Comparison of ENCODE assay signal across 12 cellular contexts in genomic region chr9:18824095-18824666, GRCh38.
A peak's percentile ranks its signal among the peaks of the same experiment; 100 is the strongest.
DNase-seq lines count a peak whose midpoint lies in the region; ATAC-seq and TF ChIP-seq lines count a peak whose summit lies in the region.
"Had no signal": no experiment of that assay in that cellular context is flagged by ENCODE, and none has a peak within 500 bp of the region (broad histone marks: within the 10 kb centered on the region; RNA-seq: fewer than 3 reads in every experiment).

No MANE protein-coding gene starts in this region.

- POLR2A ChIA-PET in activated CD4-positive, alpha-beta memory T cell treated with anti-CD3 and anti-CD28 coated beads for 36 hours (lab: Charles Lee), result no interaction called here

- H3K27me3 ChIP-seq in esophagus squamous epithelium (no peaks in the 10 kb centered on the region), thyroid gland (no peaks in the 10 kb centered on the region)

- intact Hi-C loops in esophagus squamous epithelium (cut with DNase I) (no loop called here), thyroid gland (cut with DNase I) (no loop called here)
- intact Hi-C loops in activated CD4-positive, alpha-beta memory T cell treated with anti-CD3 and anti-CD28 coated beads for 36 hours (cut with micrococcal nuclease), result no loop called here

- H3K4me1 Mint-ChIP-seq in activated CD4-positive, alpha-beta memory T cell treated with anti-CD3 and anti-CD28 coated beads for 36 hours (ENCODE audit: low read depth), result peaks cover 10% of the 10 kb centered on the region
- no peaks in the 10 kb centered on the region for H3K4me1 Mint-ChIP-seq in stimulated activated effector memory CD8-positive, alpha-beta T cell treated with anti-CD3 and anti-CD28 coated beads, Interleukin-12 subunit alpha, Interleukin-12 subunit beta, amount 100 ng/mL, for 72 hours

- peaks cover 0 to 18% (median 3%) of the 10 kb centered on the region in 3 donors for H3K4me1 ChIP-seq in esophagus squamous epithelium
- H3K4me1 ChIP-seq in thyroid gland, result peaks cover 0 to 12% of the 10 kb centered on the region in 2 donors

- no peak overlapping the region for H3K4me3 Mint-ChIP-seq in activated CD4-positive, alpha-beta memory T cell treated with anti-CD3 and anti-CD28 coated beads for 36 hours
- H3K4me3 Mint-ChIP-seq in stimulated activated effector memory CD8-positive, alpha-beta T cell treated with anti-CD3 and anti-CD28 coated beads, Interleukin-12 subunit alpha, Interleukin-12 subunit beta, amount 100 ng/mL, for 72 hours, result no peak overlapping the region
- H3K4me3 Mint-ChIP-seq: CD4-positive, CD25-positive, alpha-beta regulatory T cell had no signal

- H3K36me3 ChIP-seq in esophagus squamous epithelium, result no peaks in the 10 kb centered on the region
- H3K36me3 ChIP-seq in thyroid gland, result no peaks in the 10 kb centered on the region

- CTCF ChIA-PET in activated CD4-positive, alpha-beta memory T cell treated with anti-CD3 and anti-CD28 coated beads for 36 hours (lab: Charles Lee), result no interaction called here

- H3K9me3 ChIP-seq in esophagus squamous epithelium (no peaks in the 10 kb centered on the region), thyroid gland (no peaks in the 10 kb centered on the region)

- DNase-seq in SIG-M5 treated with dmso at 0.1 percent for 504 hours (lab: John Stamatoyannopoulos, UW; ENCODE audit: unreplicated experiment) (peak; percentile 4), SIG-M5 (lab: John Stamatoyannopoulos, UW) (no peak), NCI-H748 treated with DMSO at 0.1 percent for 48 hours (lab: John Stamatoyannopoulos, UW) (peak; percentile 42), esophagus squamous epithelium (lab: John Stamatoyannopoulos, UW) (no peak), thyroid gland (no peak)
- no peak for DNase-seq in activated CD4-positive, alpha-beta memory T cell treated with anti-CD3 and anti-CD28 coated beads for 36 hours
- DNase-seq in stimulated activated effector memory CD8-positive, alpha-beta T cell treated with anti-CD3 and anti-CD28 coated beads, Interleukin-12 subunit alpha, Interleukin-12 subunit beta, amount 100 ng/mL, for 72 hours (ENCODE audit: low spot score in 2 of 2), result no peak
- DNase-seq: activated CD4-positive, alpha-beta T cell treated with anti-CD3 and anti-CD28 coated beads, Interleukin-2, amount 50 U/mL, for 48 hours; CD4-positive, CD25-positive, alpha-beta regulatory T cell; stimulated activated naive CD8-positive, alpha-beta T cell treated with anti-CD3 and anti-CD28 coated beads, Interleukin-15, Interleukin-2, amounts not matched to agents 100 U/mL and 50 U/mL, for 24 hours had no signal

- 45 to 56% methylated on average over 4 of the region's 4 CpGs for WGBS in esophagus squamous epithelium, 2 donors
- WGBS in thyroid gland, 2 donors, result 77 to 84% methylated on average over 4 of the region's 4 CpGs

- TF ChIP-seq CTCF in esophagus squamous epithelium (IDR thresholded peaks at IDR 0.05) (peak in 4 of 6 experiments; percentile 10 to 44 (median 30)), thyroid gland (IDR thresholded peaks at IDR 0.05) (peak in 4 of 6 experiments; percentile 13 to 40 (median 32))

- H3K27ac ChIP-seq in esophagus squamous epithelium (no peak overlapping the region), thyroid gland (no peak overlapping the region)
- H3K27ac ChIP-seq: epithelial cell of prostate had no signal

- H3K9me3 Mint-ChIP-seq in activated CD4-positive, alpha-beta memory T cell treated with anti-CD3 and anti-CD28 coated beads for 36 hours, result no peaks in the 10 kb centered on the region
- no peaks in the 10 kb centered on the region for H3K9me3 Mint-ChIP-seq in stimulated activated effector memory CD8-positive, alpha-beta T cell treated with anti-CD3 and anti-CD28 coated beads, Interleukin-12 subunit alpha, Interleukin-12 subunit beta, amount 100 ng/mL, for 72 hours
- H3K9me3 Mint-ChIP-seq: CD4-positive, CD25-positive, alpha-beta regulatory T cell had no signal

- H3K36me3 Mint-ChIP-seq in activated CD4-positive, alpha-beta memory T cell treated with anti-CD3 and anti-CD28 coated beads for 36 hours, result no peaks in the 10 kb centered on the region
- H3K36me3 Mint-ChIP-seq in stimulated activated effector memory CD8-positive, alpha-beta T cell treated with anti-CD3 and anti-CD28 coated beads, Interleukin-12 subunit alpha, Interleukin-12 subunit beta, amount 100 ng/mL, for 72 hours, result no peaks in the 10 kb centered on the region
- H3K36me3 Mint-ChIP-seq: CD4-positive, CD25-positive, alpha-beta regulatory T cell had no signal

- no peaks in the 10 kb centered on the region for H3K27me3 Mint-ChIP-seq in activated CD4-positive, alpha-beta memory T cell treated with anti-CD3 and anti-CD28 coated beads for 36 hours
- H3K27me3 Mint-ChIP-seq: CD4-positive, CD25-positive, alpha-beta regulatory T cell had no signal

- no peak for TF ChIP-seq POLR2A in esophagus squamous epithelium (IDR thresholded peaks at IDR 0.05)
- no peak for TF ChIP-seq POLR2A in thyroid gland (IDR thresholded peaks at IDR 0.05)

- H3K27ac Mint-ChIP-seq in activated CD4-positive, alpha-beta memory T cell treated with anti-CD3 and anti-CD28 coated beads for 36 hours, result no peak overlapping the region
- no peak overlapping the region for H3K27ac Mint-ChIP-seq in stimulated activated effector memory CD8-positive, alpha-beta T cell treated with anti-CD3 and anti-CD28 coated beads, Interleukin-12 subunit alpha, Interleukin-12 subunit beta, amount 100 ng/mL, for 72 hours
- H3K27ac Mint-ChIP-seq: CD4-positive, CD25-positive, alpha-beta regulatory T cell had no signal

- ATAC-seq in HG02759 (IDR thresholded peaks at IDR 0.05; ENCODE audit: unreplicated experiment), result no peak
- ATAC-seq in stimulated activated effector memory CD8-positive, alpha-beta T cell treated with anti-CD3 and anti-CD28 coated beads, Interleukin-12 subunit alpha, Interleukin-12 subunit beta, amount 100 ng/mL, for 72 hours, result no peak
- ATAC-seq: stimulated activated naive CD8-positive, alpha-beta T cell treated with anti-CD3 and anti-CD28 coated beads, Interleukin-15, Interleukin-2, amounts not matched to agents 100 U/mL and 50 U/mL, for 24 hours had no signal

- H3K4me3 ChIP-seq in esophagus squamous epithelium (no peak overlapping the region), thyroid gland (replicated peaks in 1 of 3) (no peak overlapping the region)

Comparison
In these comparisons a context has a peak if more than half of its experiments do, and no peak if none do; other contexts are left out.
1. DNase-seq: peak in SIG-M5 treated with dmso at 0.1 percent for 504 hours (single experiment) and NCI-H748 treated with DMSO at 0.1 percent for 48 hours (single experiment); none in SIG-M5 (single experiment), esophagus squamous epithelium (single experiment), thyroid gland (0 of 2), activated CD4-positive, alpha-beta memory T cell treated with anti-CD3 and anti-CD28 coated beads for 36 hours (single experiment) and stimulated activated effector memory CD8-positive, alpha-beta T cell treated with anti-CD3 and anti-CD28 coated beads, Interleukin-12 subunit alpha, Interleukin-12 subunit beta, amount 100 ng/mL, for 72 hours (0 of 2).